ENCODE assay signal across 16 cellular contexts in the genomic region with DNA sequence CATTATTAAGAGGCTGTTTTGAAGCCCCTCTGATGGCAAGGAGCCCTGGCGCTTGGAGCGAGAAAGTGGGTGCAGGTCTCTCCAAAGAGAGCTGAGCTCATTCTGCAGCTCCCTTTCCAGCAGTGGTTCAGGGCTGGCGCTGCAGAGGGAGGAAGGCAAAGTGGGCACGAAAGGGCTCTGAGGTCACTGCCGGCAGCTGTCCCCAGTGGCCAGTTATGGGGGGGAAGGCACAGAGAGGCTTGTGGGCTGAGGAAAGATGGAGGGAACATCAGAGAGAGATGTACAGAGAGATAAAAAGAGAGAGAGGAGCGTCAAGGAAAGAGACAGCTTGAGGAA.
DNase-seq lines count a peak whose midpoint lies in the region; TF ChIP-seq lines count a peak whose summit lies in the region.
"Had no signal": no experiment of that assay in that cellular context is flagged by ENCODE, and none has a peak within 500 bp of the region (broad histone marks: within the 10 kb centered on the region; RNA-seq: fewer than 3 reads in every experiment).

No MANE protein-coding gene starts in this region.

- no peak for TF ChIP-seq POLR2A in transverse colon (IDR thresholded peaks at IDR 0.05)

- H3K36me3 Mint-ChIP-seq in activated T-helper 2 cell treated with anti-CD3 and anti-CD28 coated beads, Interferon-gamma antibody, Interleukin-2, Interleukin-4, amounts not matched to agents 10 μg/mL and 5 μg/mL and 100 μg/mL, durations not matched to agents 14 hours and 24 hours and 36 hours (ENCODE audit: low read depth), result no peaks in the 10 kb centered on the region
- H3K36me3 Mint-ChIP-seq: activated CD8-positive, alpha-beta memory T cell treated with anti-CD3 and anti-CD28 coated beads, Interleukin-2, amount 10 ng/mL, durations not matched to agents 7 days and 5 days; CD4-positive, alpha-beta memory T cell had no signal

- CTCF ChIA-PET in BJ (lab: Yijun Ruan, JAX), result interaction anchor here (0.9 to 4.0 kb wide), 9 partner anchors 10 to 515 kb away, joined by 3 to 20 read pairs (median 4); partner anchors contain the start of gene RBM19

- no peaks in the 10 kb centered on the region for H3K9me3 Mint-ChIP-seq in activated T-helper 2 cell treated with anti-CD3 and anti-CD28 coated beads, Interferon-gamma antibody, Interleukin-2, Interleukin-4, amounts not matched to agents 10 μg/mL and 5 μg/mL and 100 μg/mL, durations not matched to agents 14 hours and 24 hours and 36 hours

- H3K4me3 Mint-ChIP-seq in activated T-helper 2 cell treated with anti-CD3 and anti-CD28 coated beads, Interferon-gamma antibody, Interleukin-2, Interleukin-4, amounts not matched to agents 10 μg/mL and 5 μg/mL and 100 μg/mL, durations not matched to agents 14 hours and 24 hours and 36 hours (ENCODE audit: low read depth), result no peak overlapping the region
- H3K4me3 Mint-ChIP-seq: activated CD8-positive, alpha-beta memory T cell treated with anti-CD3 and anti-CD28 coated beads, Interleukin-2, amount 10 ng/mL, durations not matched to agents 7 days and 5 days had no signal

- H3K79me2 ChIP-seq in fibroblast of lung (ENCODE audit: control insufficient read depth, insufficient read depth, low read length) (no peaks in the 10 kb centered on the region), osteoblast (ENCODE audit: insufficient read depth, low read length) (no peaks in the 10 kb centered on the region)

- peak overlapping the region; percentile 58 for H3K4me3 ChIP-seq in BJ (ENCODE audit: low read depth, low read length)
- peak overlapping the region; percentile 33; the same call in 1 of the 2 replicates for H3K4me3 ChIP-seq in HAP-1
- peak overlapping the region in 2 of 4 experiments; percentile 69 to 75 for H3K4me3 ChIP-seq in fibroblast of lung (replicated peaks in 1 of 4; ENCODE audit: control extremely low read depth in 1 of 4, insufficient read depth in 1 of 4, low read depth in 3 of 4, low read length in 4 of 4)
- H3K4me3 ChIP-seq in osteoblast (ENCODE audit: insufficient read depth, low read length), result no peak overlapping the region
- H3K4me3 ChIP-seq in transverse colon, result no peak overlapping the region
- no peak overlapping the region for H3K4me3 ChIP-seq in WERI-Rb-1 (ENCODE audit: low read depth, low read length)
- H3K4me3 ChIP-seq: psoas muscle had no signal

- H4K20me1 ChIP-seq in fibroblast of lung (ENCODE audit: control insufficient read depth, extremely low read depth, insufficient read depth, low read length) (no peaks in the 10 kb centered on the region), osteoblast (ENCODE audit: insufficient read depth, low read length) (no peaks in the 10 kb centered on the region)

- TF ChIP-seq CTCF in BJ (IDR thresholded peaks at IDR 0.05; ENCODE audit: insufficient read depth, low read depth, low read length), result no peak
- TF ChIP-seq CTCF in fibroblast of lung (conservative IDR thresholded peaks at IDR 0.05 in 1 of 2, IDR thresholded peaks at IDR 0.05 in 1 of 2; ENCODE audit: low read depth in 1 of 2, low read length in 2 of 2), result no peak
- TF ChIP-seq CTCF in osteoblast (IDR thresholded peaks at IDR 0.05; ENCODE audit: extremely low read depth, low read depth, low read length), result no peak
- TF ChIP-seq CTCF in transverse colon (IDR thresholded peaks at IDR 0.05), result no peak
- no peak for TF ChIP-seq CTCF in WERI-Rb-1 (IDR thresholded peaks at IDR 0.05; ENCODE audit: low read depth, low read length)

- H3K36me3 ChIP-seq in BJ (ENCODE audit: control insufficient read depth, insufficient read depth, low read length) (no peaks in the 10 kb centered on the region), HAP-1 (replicated peaks) (no peaks in the 10 kb centered on the region), fibroblast of lung (ENCODE audit: control insufficient read depth, insufficient read depth, low read length) (no peaks in the 10 kb centered on the region), osteoblast (ENCODE audit: insufficient read depth, low read length) (no peaks in the 10 kb centered on the region), transverse colon (no peaks in the 10 kb centered on the region), WERI-Rb-1 (no peaks in the 10 kb centered on the region)

- H3K27ac Mint-ChIP-seq in activated T-helper 2 cell treated with anti-CD3 and anti-CD28 coated beads, Interferon-gamma antibody, Interleukin-2, Interleukin-4, amounts not matched to agents 10 μg/mL and 5 μg/mL and 100 μg/mL, durations not matched to agents 14 hours and 24 hours and 36 hours, result no peak overlapping the region
- H3K27ac Mint-ChIP-seq: activated CD8-positive, alpha-beta memory T cell treated with anti-CD3 and anti-CD28 coated beads, Interleukin-2, amount 10 ng/mL, durations not matched to agents 7 days and 5 days had no signal

- POLR2A ChIA-PET in BJ (lab: Charles Lee), result no interaction called here

- H3K9me3 ChIP-seq in HAP-1 (no peaks in the 10 kb centered on the region), fibroblast of lung (ENCODE audit: control insufficient read depth, insufficient read depth, low read depth, low read length) (no peaks in the 10 kb centered on the region), osteoblast (ENCODE audit: low read depth, low read length) (no peaks in the 10 kb centered on the region), transverse colon (no peaks in the 10 kb centered on the region), WERI-Rb-1 (ENCODE audit: severe bottlenecking) (no peaks in the 10 kb centered on the region)
- H3K9me3 ChIP-seq: psoas muscle had no signal

- no peak for TF ChIP-seq EP300 in transverse colon (IDR thresholded peaks at IDR 0.05; ENCODE audit: low read depth)

- intact Hi-C loops in transverse colon (cut with DNase I; ENCODE audit: low total_unique reads), result no loop called here
- intact Hi-C loops in activated T-helper 2 cell treated with anti-CD3 and anti-CD28 coated beads, Interferon-gamma antibody, Interleukin-2, Interleukin-4, amounts not matched to agents 10 μg/mL and 5 μg/mL and 100 μg/mL, durations not matched to agents 14 hours and 24 hours and 36 hours (cut with micrococcal nuclease), result loop anchor here (10.0 kb wide), 1 partner anchor 76 kb away; the partner anchor contains the start of gene TBX5

- in situ Hi-C loops in HAP-1 (cut with MboI; ENCODE audit: low sequenced_read_pairs) (no loop called here), transverse colon (cut with MboI; ENCODE audit: low pct_ligation_motif_present in 1 of 4, low pct_unique_long_range_greater_than_20kb in 1 of 4, low sequenced_read_pairs in 3 of 4) (no loop called here)

- H3K4me2 ChIP-seq in fibroblast of lung (ENCODE audit: extremely low read depth, insufficient read depth, low read length) (peak overlapping the region; percentile 56), osteoblast (ENCODE audit: insufficient read depth, low read length) (peak overlapping the region; percentile 81)

- no peak for DNase-seq in BJ (ENCODE audit: low read depth)
- peak in 1 of 2 experiments; percentile 17 for DNase-seq in HAP-1 (ENCODE audit: low spot score in 2 of 2)
- no peak for DNase-seq in fibroblast of lung (ENCODE audit: low read depth in 2 of 2)
- DNase-seq in osteoblast (ENCODE audit: insufficient read length, low spot score, missing footprints), result peak; percentile 60
- no peak for DNase-seq in transverse colon
- no peak for DNase-seq in WERI-Rb-1
- no peak for DNase-seq in activated T-helper 2 cell treated with anti-CD3 and anti-CD28 coated beads, Interferon-gamma antibody, Interleukin-2, Interleukin-4, amounts not matched to agents 10 μg/mL and 5 μg/mL and 100 μg/mL, durations not matched to agents 14 hours and 24 hours and 36 hours (ENCODE audit: low spot score)
- DNase-seq: activated CD4-positive, CD25-positive, alpha-beta regulatory T cell; activated CD8-positive, alpha-beta memory T cell treated with anti-CD3 and anti-CD28 coated beads, Interleukin-2, amount 10 ng/mL, durations not matched to agents 7 days and 5 days; activated naive CD4-positive, alpha-beta T cell treated with Interleukin-2 at 50 U/mL for 16 hours; CD4-positive, alpha-beta memory T cell; dorsolateral prefrontal cortex; NCI-H1092; NCI-H226; PC-3; psoas muscle had no signal

- no peak overlapping the region for H3K9ac ChIP-seq in fibroblast of lung (ENCODE audit: insufficient read depth, low read length)

- H3K4me1 ChIP-seq in HAP-1 (peaks cover 4% of the 10 kb centered on the region), fibroblast of lung (ENCODE audit: control insufficient read depth, extremely low read depth, insufficient read depth, low read length) (no peaks in the 10 kb centered on the region), osteoblast (ENCODE audit: insufficient read depth, low read length) (peaks cover 7% of the 10 kb centered on the region), transverse colon (peaks cover 0 to 16% (median 7%) of the 10 kb centered on the region in 4 donors)
- H3K4me1 ChIP-seq: psoas muscle had no signal

- H3K4me1 Mint-ChIP-seq in activated T-helper 2 cell treated with anti-CD3 and anti-CD28 coated beads, Interferon-gamma antibody, Interleukin-2, Interleukin-4, amounts not matched to agents 10 μg/mL and 5 μg/mL and 100 μg/mL, durations not matched to agents 14 hours and 24 hours and 36 hours (ENCODE audit: low read depth), result no peaks in the 10 kb centered on the region

- no peak overlapping the region for H3K27ac ChIP-seq in fibroblast of lung (ENCODE audit: insufficient read depth, low read length)
- H3K27ac ChIP-seq in osteoblast (ENCODE audit: low read depth, low read length), result no peak overlapping the region
- H3K27ac ChIP-seq in transverse colon, result no peak overlapping the region
- H3K27ac ChIP-seq in WERI-Rb-1, result no peak overlapping the region
- H3K27ac ChIP-seq: dorsolateral prefrontal cortex, psoas muscle had no signal

- peak overlapping the region; percentile 24 for H2AFZ ChIP-seq in fibroblast of lung (ENCODE audit: low read length)
- no peak overlapping the region for H2AFZ ChIP-seq in osteoblast (ENCODE audit: low read length)

- WGBS in transverse colon (ENCODE audit: low coverage in 1 of 2), 2 donors, result 8% methylated on average over 6 of the region's 6 CpGs; no CpG with 5 or more reads in 1 of the 2 donors

- H3K27me3 Mint-ChIP-seq in activated T-helper 2 cell treated with anti-CD3 and anti-CD28 coated beads, Interferon-gamma antibody, Interleukin-2, Interleukin-4, amounts not matched to agents 10 μg/mL and 5 μg/mL and 100 μg/mL, durations not matched to agents 14 hours and 24 hours and 36 hours (ENCODE audit: low read depth), result peaks cover 41% of the 10 kb centered on the region

- H3K27me3 ChIP-seq in BJ (ENCODE audit: control insufficient read depth, insufficient read depth, low read length), result peaks cover 11% of the 10 kb centered on the region
- peaks cover 45% of the 10 kb centered on the region for H3K27me3 ChIP-seq in HAP-1 (ENCODE audit: low read depth)
- H3K27me3 ChIP-seq in fibroblast of lung (ENCODE audit: control insufficient read depth, insufficient read depth, low read length), result peaks cover 10% of the 10 kb centered on the region
- peaks cover 39% of the 10 kb centered on the region for H3K27me3 ChIP-seq in osteoblast (ENCODE audit: insufficient read depth, low read length)
- H3K27me3 ChIP-seq in transverse colon, result peaks cover 85% of the 10 kb centered on the region
- H3K27me3 ChIP-seq in WERI-Rb-1 (ENCODE audit: insufficient read depth, low read depth, severe bottlenecking), result peaks cover 81% of the 10 kb centered on the region

Comparison
In these comparisons a context has a peak if more than half of its experiments do, and no peak if none do; other contexts are left out.
1. H3K4me3 ChIP-seq: peak in BJ (single experiment) and HAP-1 (single experiment); none in osteoblast (single experiment), transverse colon (0 of 4) and WERI-Rb-1 (single experiment).